ENCODE assay signal across 32 cellular contexts in genomic region chr6:104187616-104188015, GRCh38.
"Had no signal": no experiment of that assay in that cellular context is flagged by ENCODE, and none has a peak within 500 bp of the region (broad histone marks: within the 10 kb centered on the region; RNA-seq: fewer than 3 reads in every experiment).

No MANE protein-coding gene starts in this region.

- H3K36me3 Mint-ChIP-seq: activated naive CD8-positive, alpha-beta T cell treated with anti-CD3 and anti-CD28 coated beads for 36 hours; stimulated activated effector memory CD8-positive, alpha-beta T cell treated with anti-CD3 and anti-CD28 coated beads, Interleukin-12 subunit alpha, Interleukin-12 subunit beta, amount 100 ng/mL, for 72 hours had no signal

- H3K9me3 ChIP-seq: adrenal gland, colonic mucosa, neutrophil, ovary, vagina had no signal

- H3K27me3 Mint-ChIP-seq: activated CD4-positive, alpha-beta T cell treated with anti-CD3 and anti-CD28 coated beads for 36 hours; activated naive CD8-positive, alpha-beta T cell treated with anti-CD3 and anti-CD28 coated beads for 36 hours; progenitor cell of endocrine pancreas; stimulated activated naive CD8-positive, alpha-beta T cell treated with anti-CD3 and anti-CD28 coated beads, Interleukin-15, Interleukin-2, amounts not matched to agents 100 ng/mL and 50 ng/mL, for 24 hours had no signal

- H3K27ac ChIP-seq: adrenal gland, body of pancreas, cardiac muscle cell, colonic mucosa, left ventricle myocardium inferior, neutrophil, ovary, right lobe of liver, skin epidermis, thoracic aorta, upper lobe of left lung, vagina had no signal

- H3K36me3 ChIP-seq: adrenal gland, cardiac muscle cell, colonic mucosa, left ventricle myocardium inferior, neutrophil, ovary, right lobe of liver, thoracic aorta, upper lobe of left lung, vagina had no signal

- H3K27me3 ChIP-seq: adrenal gland, body of pancreas, cardiac muscle cell, colonic mucosa, neutrophil, ovary, right lobe of liver, upper lobe of left lung, vagina had no signal

- H3K27ac Mint-ChIP-seq: activated CD4-positive, alpha-beta T cell treated with anti-CD3 and anti-CD28 coated beads for 36 hours; activated naive CD4-positive, alpha-beta T cell treated with anti-CD3 and anti-CD28 coated beads for 36 hours; activated naive CD8-positive, alpha-beta T cell treated with anti-CD3 and anti-CD28 coated beads for 36 hours; nephron; progenitor cell of endocrine pancreas; stimulated activated effector memory CD8-positive, alpha-beta T cell treated with anti-CD3 and anti-CD28 coated beads, Interleukin-12 subunit alpha, Interleukin-12 subunit beta, amount 100 ng/mL, for 72 hours; stimulated activated naive CD8-positive, alpha-beta T cell treated with anti-CD3 and anti-CD28 coated beads, Interleukin-15, Interleukin-2, amounts not matched to agents 100 ng/mL and 50 ng/mL, for 24 hours had no signal

- H3K4me1 Mint-ChIP-seq: activated CD4-positive, alpha-beta T cell treated with anti-CD3 and anti-CD28 coated beads for 36 hours; activated naive CD8-positive, alpha-beta T cell treated with anti-CD3 and anti-CD28 coated beads for 36 hours; nephron; stimulated activated effector memory CD8-positive, alpha-beta T cell treated with anti-CD3 and anti-CD28 coated beads, Interleukin-12 subunit alpha, Interleukin-12 subunit beta, amount 100 ng/mL, for 72 hours had no signal

- H3K4me3 ChIP-seq: adrenal gland, body of pancreas, cardiac muscle cell, colonic mucosa, left ventricle myocardium inferior, lung, ovary, right lobe of liver, skin epidermis, thoracic aorta, upper lobe of left lung, vagina had no signal

- H3K4me3 Mint-ChIP-seq: activated CD4-positive, alpha-beta T cell treated with anti-CD3 and anti-CD28 coated beads for 36 hours; activated naive CD4-positive, alpha-beta T cell treated with anti-CD3 and anti-CD28 coated beads for 36 hours; activated naive CD8-positive, alpha-beta T cell treated with anti-CD3 and anti-CD28 coated beads for 36 hours; nephron; stimulated activated effector memory CD8-positive, alpha-beta T cell treated with anti-CD3 and anti-CD28 coated beads, Interleukin-12 subunit alpha, Interleukin-12 subunit beta, amount 100 ng/mL, for 72 hours; stimulated activated naive CD8-positive, alpha-beta T cell treated with anti-CD3 and anti-CD28 coated beads, Interleukin-15, Interleukin-2, amounts not matched to agents 100 ng/mL and 50 ng/mL, for 24 hours had no signal

- ATAC-seq: activated CD4-positive, alpha-beta T cell treated with anti-CD3 and anti-CD28 coated beads for 36 hours; body of pancreas had no signal

- DNase-seq: activated CD4-positive, alpha-beta T cell treated with anti-CD3 and anti-CD28 coated beads for 36 hours; activated CD4-positive, alpha-beta T cell treated with anti-CD3 and anti-CD28 coated beads, Interleukin-2, amount 50 U/mL, for 4 hours; activated CD4-positive, CD25-positive, alpha-beta regulatory T cell; activated effector memory CD4-positive, alpha-beta T cell treated with Interleukin-2 at 50 U/mL for 16 hours; activated naive CD4-positive, alpha-beta T cell treated with anti-CD3 and anti-CD28 coated beads for 36 hours; activated naive CD8-positive, alpha-beta T cell treated with anti-CD3 and anti-CD28 coated beads for 36 hours; activated T-cell treated with anti-CD3 and anti-CD28 coated beads for 4 hours; adrenal gland; aorta; body of pancreas; cerebellar nuclear complex; colonic mucosa; effector CD8-positive, alpha-beta T cell; erythroblast; head of caudate nucleus; hypothalamus; left ventricle myocardium inferior; ovary; right lobe of liver; stimulated activated CD4-positive, alpha-beta T cell treated with anti-CD3 and anti-CD28 coated beads, Interleukin-4, amount 100 ng/mL, for 24 hours; T-helper 2 cell; upper lobe of left lung had no signal

- H3K4me1 ChIP-seq: adrenal gland, body of pancreas, colonic mucosa, left ventricle myocardium inferior, right lobe of liver, upper lobe of left lung, vagina had no signal
